ENCODE assay signal across 1 cellular context in genomic region chr7:128406147-128406985, GRCh38.
TF ChIP-seq lines count a peak whose summit lies in the region.

No MANE protein-coding gene starts in this region.

TF ChIP-seq in K562, 482 proteins besides CTCF, POLR2A, EP300 and RAD21 (continued from another document):
- TF ChIP-seq ZMIZ1 (IDR thresholded peaks at IDR 0.05; ENCODE audit: low read depth in 2 of 2, low read length in 2 of 2) (no peak), FIP1L1 (IDR thresholded peaks at IDR 0.05; ENCODE audit: low read depth, low read length, poor library complexity, severe bottlenecking) (no peak), ETS2 (tag; IDR thresholded peaks at IDR 0.05; ENCODE audit: borderline replicate concordance, poor library complexity, severe bottlenecking) (no peak), ZNF133 (CRISPR knock-in tag; IDR thresholded peaks at IDR 0.05) (no peak), ERF (CRISPR knock-in tag; IDR thresholded peaks at IDR 0.05) (no peak), XRCC5 (IDR thresholded peaks at IDR 0.05; ENCODE audit: low read depth, low read length) (0 out of 2 replicates have a peak, but pooled peaks have one; percentile 21), CUX1 (CRISPR knock-in tag; IDR thresholded peaks at IDR 0.05) (no peak), EP400 (IDR thresholded peaks at IDR 0.05) (no peak), MAFF (IDR thresholded peaks at IDR 0.05; ENCODE audit: low read length) (no peak), ATF4 (CRISPR knock-in tag; IDR thresholded peaks at IDR 0.05) (no peak), MAX (CRISPR knock-in tag; IDR thresholded peaks at IDR 0.05) (no peak), ZBTB7A (IDR thresholded peaks at IDR 0.05; ENCODE audit: borderline replicate concordance, control insufficient read depth, low read depth, low read length) (0 out of 2 replicates have a peak, but pooled peaks have one; percentile 2), BDP1 (IDR thresholded peaks at IDR 0.05; ENCODE audit: insufficient read depth, insufficient read length) (no peak), RBM34 (IDR thresholded peaks at IDR 0.05; ENCODE audit: borderline replicate concordance, insufficient read depth, low read length) (no peak), ESRRA (IDR thresholded peaks at IDR 0.05; ENCODE audit: borderline replicate concordance, low read depth) (peak; percentile 19; the same call in 1 of the 2 replicates), ZNF511 (CRISPR knock-in tag; IDR thresholded peaks at IDR 0.05) (no peak), RB1 (IDR thresholded peaks at IDR 0.05; ENCODE audit: low read depth) (peak; percentile 77; the same call in 1 of the 2 replicates), HDAC3 (IDR thresholded peaks at IDR 0.05; ENCODE audit: borderline replicate concordance, partially characterized antibody) (no peak), NFIX (CRISPR knock-in tag; IDR thresholded peaks at IDR 0.05; ENCODE audit: low read depth) (no peak), ZNF324 (CRISPR knock-in tag; IDR thresholded peaks at IDR 0.05) (no peak), PTRF (tag; IDR thresholded peaks at IDR 0.05) (no peak), JUNB (CRISPR knock-in tag; conservative IDR thresholded peaks at IDR 0.05) (no peak), JUN (IDR thresholded peaks at IDR 0.05; ENCODE audit: borderline replicate concordance, low read depth, low read length) (no peak), JUN (CRISPR knock-in tag; IDR thresholded peaks at IDR 0.05; ENCODE audit: borderline replicate concordance) (no peak), MLLT1 (IDR thresholded peaks at IDR 0.05) (no peak), ILF3 (IDR thresholded peaks at IDR 0.05; ENCODE audit: borderline replicate concordance) (0 out of 2 replicates have a peak, but pooled peaks have one; percentile 0), MED1 (CRISPR knock-in tag; IDR thresholded peaks at IDR 0.05; ENCODE audit: borderline replicate concordance) (no peak), DDX20 (tag; IDR thresholded peaks at IDR 0.05; ENCODE audit: low read depth) (no peak), PHF8 (IDR thresholded peaks at IDR 0.05; ENCODE audit: borderline replicate concordance, low read length) (no peak), EGR1 (conservative IDR thresholded peaks at IDR 0.05) (0 out of 2 replicates have a peak, but pooled peaks have one; percentile 33), VEZF1 (CRISPR knock-in tag; IDR thresholded peaks at IDR 0.05) (peak; percentile 66), PCBP1 (IDR thresholded peaks at IDR 0.05; ENCODE audit: low read depth, low read length, poor library complexity, severe bottlenecking) (peak; percentile 89), SAP30 (IDR thresholded peaks at IDR 0.05; ENCODE audit: borderline replicate concordance, insufficient read depth, low read depth, low read length, poor library complexity, severe bottlenecking) (no peak), ZNF57 (CRISPR knock-in tag; IDR thresholded peaks at IDR 0.05) (no peak), ZNF740 (CRISPR knock-in tag; IDR thresholded peaks at IDR 0.05) (peak; percentile 95), ZNF740 (tag; IDR thresholded peaks at IDR 0.05) (peak in 1 of 2 experiments; percentile 97; a peak in 2 of 4 replicates), ILK (tag; IDR thresholded peaks at IDR 0.05; ENCODE audit: borderline replicate concordance, low read depth) (no peak), KLF10 (CRISPR knock-in tag; IDR thresholded peaks at IDR 0.05) (no peak), TBP (optimal IDR thresholded peaks at IDR 0.05; ENCODE audit: low read depth, low read length) (no peak)
